24 cellular contexts compared by ENCODE assay signal in genomic region chr3:5254281-5255048, GRCh38.
"Had no signal": no experiment of that assay in that cellular context is flagged by ENCODE, and none has a peak within 500 bp of the region (broad histone marks: within the 10 kb centered on the region; RNA-seq: fewer than 3 reads in every experiment).

No MANE protein-coding gene starts in this region.

- H3K9me3 ChIP-seq: esophagus muscularis mucosa, gastroesophageal sphincter, heart left ventricle, left lung, neutrophil, pancreas, right atrium auricular region, testis, tibial artery had no signal

- ATAC-seq: foreskin keratinocyte; gastroesophageal sphincter; heart left ventricle; left lung; natural killer cell; pancreas; sciatic nerve; stimulated activated memory B cell treated with anti-CD40 and anti-IgM and Interleukin-4, amounts not matched to agents 10 μg/mL and 1 μg/mL and 100 μg/mL, for 72 hours; stimulated activated naive CD8-positive, alpha-beta T cell treated with anti-CD3 and anti-CD28 coated beads, Interleukin-15, Interleukin-2, amounts not matched to agents 100 U/mL and 50 U/mL, for 24 hours had no signal

- H3K4me2 ChIP-seq: hepatocyte had no signal

- H3K36me3 ChIP-seq: esophagus muscularis mucosa, gastroesophageal sphincter, heart left ventricle, left lung, neutrophil, pancreas, right atrium auricular region, tibial artery had no signal

- DNase-seq: cerebellar nuclear complex; cortex of kidney; effector CD4-positive, alpha-beta T cell; heart left ventricle; kidney; left lung; natural killer cell; pancreas; stimulated activated CD4-positive, alpha-beta T cell treated with anti-CD3 and anti-CD28 coated beads, Interleukin-2, amount 100 ng/mL, for 24 hours; stimulated activated CD4-positive, alpha-beta T cell treated with anti-CD3 and anti-CD28 coated beads, Interleukin-4, amount 100 ng/mL, for 24 hours; stimulated activated naive CD8-positive, alpha-beta T cell treated with anti-CD3 and anti-CD28 coated beads, Interleukin-15, Interleukin-2, amounts not matched to agents 100 U/mL and 50 U/mL, for 24 hours; substantia nigra; testis; tibial artery had no signal

- H3K27ac ChIP-seq: epithelial cell of prostate, esophagus muscularis mucosa, foreskin keratinocyte, gastroesophageal sphincter, heart left ventricle, left lung, neutrophil, pancreas, right atrium auricular region, testis, tibial artery had no signal

- H3K4me3 ChIP-seq: esophagus muscularis mucosa, gastroesophageal sphincter, heart left ventricle, hepatocyte, left lung, pancreas, right atrium auricular region, testis, tibial artery had no signal

- H3K79me2 ChIP-seq: hepatocyte had no signal

- FAIRE-seq: kidney, pancreas, urothelium cell line had no signal

- H3K4me1 ChIP-seq: foreskin keratinocyte, heart left ventricle, left lung, pancreas, right atrium auricular region, testis, tibial artery had no signal

- H3K27me3 ChIP-seq: esophagus muscularis mucosa, foreskin keratinocyte, gastroesophageal sphincter, heart left ventricle, hepatocyte, left lung, neutrophil, pancreas, right atrium auricular region, testis, tibial artery had no signal
